In the genomic region with DNA sequence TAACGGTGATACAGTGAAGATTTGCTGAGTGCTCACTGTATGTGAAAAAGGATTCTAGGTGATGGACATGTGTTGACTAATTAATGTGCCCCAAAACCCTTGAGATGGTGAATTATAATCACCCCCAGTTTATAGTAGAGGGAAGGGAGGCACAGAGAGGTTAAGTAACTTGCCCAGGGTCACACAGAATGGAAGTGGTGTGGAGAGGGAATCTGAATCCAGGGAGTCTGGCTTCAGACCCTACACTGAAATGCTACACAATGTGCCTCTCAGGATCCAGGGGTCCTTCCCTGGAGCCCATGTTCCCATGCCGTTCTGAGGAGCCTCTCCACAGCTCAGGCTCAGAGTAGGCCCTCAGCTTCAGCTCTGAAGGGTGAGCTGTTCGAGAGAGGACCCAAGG, we compare ENCODE assay signal across 19 cellular contexts. TPM values are rescaled to one million over a fixed set of nuclear protein-coding genes. Genes with fewer than 3 reads are reported as not detected.
DNase-seq lines count a peak whose midpoint lies in the region; ATAC-seq, FAIRE-seq and TF ChIP-seq lines count a peak whose summit lies in the region.
"Had no signal": no experiment of that assay in that cellular context is flagged by ENCODE, and none has a peak within 500 bp of the region (broad histone marks: within the 10 kb centered on the region; RNA-seq: fewer than 3 reads in every experiment).

No MANE protein-coding gene starts in this region.

- H3K9me2 ChIP-seq in Karpas-422 (replicated peaks; ENCODE audit: insufficient read depth, low read length): no peaks in the 10 kb centered on the region

- H3K79me1 ChIP-seq in H1 (ENCODE audit: low read depth, low read length): no peaks in the 10 kb centered on the region

- TF ChIP-seq RAD21 in H1 (IDR thresholded peaks at IDR 0.05 in 1 of 2, conservative IDR thresholded peaks at IDR 0.05 in 1 of 2; ENCODE audit: low read depth in 2 of 2, low read length in 2 of 2): no peak

- H3K23me2 ChIP-seq in H1 (ENCODE audit: low read depth, low read length): no peaks in the 10 kb centered on the region

- no peak for DNase-seq in activated T-cell treated with anti-CD3 and anti-CD28 coated beads, Interleukin-2, amount 50 U/mL, for 24 hours
- no peak for DNase-seq in activated T-cell treated with anti-CD3 and anti-CD28 coated beads, Interleukin-2, amount 50 U/mL, for 48 hours
- DNase-seq in Karpas-422 (peak; percentile 27), H1 (ENCODE audit: low read depth in 1 of 2, low spot score in 2 of 2) (no peak), SW 1271 (lab: John Stamatoyannopoulos, UW) (no peak)
- DNase-seq: Calu3; CD8-positive, alpha-beta T cell; DMS79 treated with DMSO at 0.1 percent for 48 hours; GF-D8; IMR-90; Kasumi-1; KBM-7 had no signal

- no peak overlapping the region for H3K9ac ChIP-seq in Karpas-422 (ENCODE audit: low read length)
- no peak overlapping the region for H3K9ac ChIP-seq in H1 (replicated peaks in 1 of 4; ENCODE audit: extremely low read depth in 1 of 4, low read depth in 3 of 4, low read length in 3 of 4)

- H3K4me3 ChIP-seq in Karpas-422 (ENCODE audit: low read length) (no peak overlapping the region), H1 (ENCODE audit: extremely low read depth in 1 of 4, insufficient read depth in 2 of 4, low read depth in 3 of 4, low read length in 4 of 4) (no peak overlapping the region)
- H3K4me3 ChIP-seq: BLaER1 treated with 17β-estradiol and CSF1 and Interleukin-3, amounts not matched to agents 10 nM and 100 nM had no signal

- 80% methylated on average over 3 of the region's 3 CpGs; no CpG with 5 or more reads in 1 of the 2 experiments for WGBS in H1 (ENCODE audit: extremely low coverage in 1 of 2, insufficient coverage in 1 of 2, insufficient read length in 1 of 2, insufficient replicate concordance in 2 of 2, low coverage in 1 of 2, low lambda C conversion rate in 2 of 2, missing lambda C conversion rate in 1 of 2), 2 experiments

- no peak overlapping the region for H2BK5ac ChIP-seq in H1 (ENCODE audit: low read depth, low read length)

- H3K14ac ChIP-seq in H1 (ENCODE audit: insufficient read length): no peak overlapping the region

- no peaks in the 10 kb centered on the region for H3K27me3 ChIP-seq in Karpas-422 (ENCODE audit: low read length)
- no peaks in the 10 kb centered on the region; a peak in 1 of 7 replicates for H3K27me3 ChIP-seq in H1 (replicated peaks in 1 of 4; ENCODE audit: control insufficient read depth in 3 of 4, extremely low read depth in 1 of 4, insufficient read depth in 3 of 4, low read length in 3 of 4)

- H3K36me3 Mint-ChIP-seq in activated T-cell treated with anti-CD3 and anti-CD28 coated beads, Interleukin-2, amount 50 U/mL, for 24 hours (ENCODE audit: low read depth): peaks cover 75% of the 10 kb centered on the region

- no peaks in the 10 kb centered on the region for H3K9me3 ChIP-seq in Karpas-422 (ENCODE audit: low read length)
- H3K9me3 ChIP-seq in H1 (ENCODE audit: insufficient read depth in 2 of 2, low read depth in 1 of 2, low read length in 1 of 2): no peaks in the 10 kb centered on the region
- H3K9me3 ChIP-seq: BLaER1 treated with 17β-estradiol and CSF1 and Interleukin-3, amounts not matched to agents 10 nM and 100 nM had no signal

- ATAC-seq in GM19455 (IDR thresholded peaks at IDR 0.05; ENCODE audit: unreplicated experiment): no peak
- no peak for ATAC-seq in HG02852 (IDR thresholded peaks at IDR 0.05; ENCODE audit: unreplicated experiment)
- ATAC-seq: CD8-positive, alpha-beta T cell had no signal

- no peak overlapping the region for H2BK120ac ChIP-seq in H1 (replicated peaks; ENCODE audit: low read depth, low read length)

- H3K36me3 ChIP-seq in Karpas-422 (ENCODE audit: insufficient read depth, low read length): no peaks in the 10 kb centered on the region
- no peaks in the 10 kb centered on the region for H3K36me3 ChIP-seq in H1 (ENCODE audit: control insufficient read depth in 2 of 4, insufficient read depth in 4 of 4, low read length in 3 of 4)

- no peak overlapping the region for H4K5ac ChIP-seq in H1 (ENCODE audit: insufficient read length, low read depth, low read length)

- TF ChIP-seq EP300 in H1 (IDR thresholded peaks at IDR 0.05; ENCODE audit: borderline replicate concordance in 1 of 2, low read depth in 2 of 2, low read length in 2 of 2): no peak

- H3K4me2 ChIP-seq in Karpas-422 (ENCODE audit: low read depth, low read length, poor library complexity, severe bottlenecking) (no peak overlapping the region), H1 (ENCODE audit: insufficient read depth in 1 of 2, low read depth in 2 of 2, low read length in 2 of 2) (no peak overlapping the region)
- H3K4me2 ChIP-seq: BLaER1 treated with 17β-estradiol and CSF1 and Interleukin-3, amounts not matched to agents 10 nM and 100 nM had no signal

- no peak overlapping the region for H4K91ac ChIP-seq in H1 (replicated peaks; ENCODE audit: insufficient read length, low read length)

- H3K4me1 Mint-ChIP-seq in activated T-cell treated with anti-CD3 and anti-CD28 coated beads, Interleukin-2, amount 50 U/mL, for 24 hours (ENCODE audit: low read depth): peaks cover 9% of the 10 kb centered on the region

- no peaks in the 10 kb centered on the region for H3K9me3 Mint-ChIP-seq in activated T-cell treated with anti-CD3 and anti-CD28 coated beads, Interleukin-2, amount 50 U/mL, for 24 hours
- H3K9me3 Mint-ChIP-seq: CD8-positive, alpha-beta T cell had no signal

- no peaks in the 10 kb centered on the region for H3K27me3 Mint-ChIP-seq in activated T-cell treated with anti-CD3 and anti-CD28 coated beads, Interleukin-2, amount 50 U/mL, for 24 hours

- no peaks in the 10 kb centered on the region for H4K20me1 ChIP-seq in Karpas-422 (ENCODE audit: insufficient read depth, low read depth, low read length)
- H4K20me1 ChIP-seq in H1 (replicated peaks in 1 of 2; ENCODE audit: control insufficient read depth in 1 of 2, insufficient read depth in 2 of 2, low read length in 2 of 2): no peaks in the 10 kb centered on the region

- H3K4me1 ChIP-seq in Karpas-422 (ENCODE audit: low read length): peaks cover 7% of the 10 kb centered on the region
- H3K4me1 ChIP-seq in H1 (replicated peaks in 1 of 4; ENCODE audit: control insufficient read depth in 3 of 4, insufficient read depth in 4 of 4, low read length in 3 of 4): no peaks in the 10 kb centered on the region

- H3K18ac ChIP-seq in H1 (ENCODE audit: extremely low read depth, low read length): no peak overlapping the region

- H2AFZ ChIP-seq in Karpas-422 (ENCODE audit: low read length) (no peak overlapping the region), H1 (ENCODE audit: low read length) (no peak overlapping the region)

- POLR2A ChIA-PET in H1 (lab: Charles Lee; ENCODE audit: partially characterized antibody): interaction anchor here (0.6 to 6.0 kb wide), 6 partner anchors 8 to 46 kb away, joined by 3 to 75 read pairs (median 5); a partner anchor contains a TSS

- H4K8ac ChIP-seq in H1 (ENCODE audit: extremely low read depth, insufficient read depth, low read length): no peak overlapping the region

- H3K56ac ChIP-seq in H1 (replicated peaks; ENCODE audit: insufficient read length, low read depth, low read length): no peak overlapping the region

- no peak overlapping the region for H3K23ac ChIP-seq in H1 (ENCODE audit: insufficient read length)

- no peaks in the 10 kb centered on the region for H3K79me2 ChIP-seq in Karpas-422 (ENCODE audit: low read length)
- H3K79me2 ChIP-seq in H1 (ENCODE audit: control insufficient read depth in 1 of 2, insufficient read depth in 2 of 2, low read length in 2 of 2): no peaks in the 10 kb centered on the region

- H2BK12ac ChIP-seq in H1 (ENCODE audit: low read depth, low read length): no peak overlapping the region

- CTCF ChIA-PET in H1 (lab: Charles Lee; ENCODE audit: partially characterized antibody): interaction anchor here (1.0 to 4.6 kb wide), 9 partner anchors 10 to 94 kb away, joined by 3 to 53 read pairs (median 7); a partner anchor contains a TSS

- no peak overlapping the region for H3K27ac ChIP-seq in Karpas-422 (ENCODE audit: low read length)
- no peak overlapping the region for H3K27ac ChIP-seq in H1 (ENCODE audit: low read depth, low read length)
- H3K27ac ChIP-seq: 22Rv1; BLaER1 treated with 17β-estradiol and CSF1 and Interleukin-3, amounts not matched to agents 10 nM and 100 nM had no signal

- no peak for TF ChIP-seq POLR2A in H1 (IDR thresholded peaks at IDR 0.05; ENCODE audit: control extremely low read depth in 1 of 2, low read depth in 2 of 2, low read length in 2 of 2)

- H3K27ac Mint-ChIP-seq in activated T-cell treated with anti-CD3 and anti-CD28 coated beads, Interleukin-2, amount 50 U/mL, for 24 hours: peak overlapping the region; percentile 72
- H3K27ac Mint-ChIP-seq: CD8-positive, alpha-beta T cell had no signal

- H3K4me3 Mint-ChIP-seq in activated T-cell treated with anti-CD3 and anti-CD28 coated beads, Interleukin-2, amount 50 U/mL, for 24 hours: no peak overlapping the region
- H3K4me3 Mint-ChIP-seq: CD8-positive, alpha-beta T cell had no signal

- FAIRE-seq in H1 (lab: Jason Lieb, UNC): no peak
- FAIRE-seq: H54 had no signal

- no peak overlapping the region for H2BK20ac ChIP-seq in H1 (ENCODE audit: low read length)

- TF ChIP-seq CTCF in H1 (IDR thresholded peaks at IDR 0.05; ENCODE audit: control extremely low read depth in 1 of 3, insufficient read depth in 1 of 3, low read depth in 1 of 3, low read length in 3 of 3): no peak

- no peak overlapping the region for H2AK5ac ChIP-seq in H1 (ENCODE audit: low read depth, low read length)

- H2BK15ac ChIP-seq in H1 (ENCODE audit: low read length): no peak overlapping the region

- H3K4ac ChIP-seq in H1 (replicated peaks; ENCODE audit: insufficient read length, low read depth, low read length): no peak overlapping the region

RNA-seq across cellular contexts. Expression of a gene that starts 11.6 kb away (rescaled TPM):
- total RNA-seq in Karpas-422 (2014; rRNA removed; shearing (Covaris generic); ENCODE audit: low replicate concordance): 14.2 and 30.1 TPM in 2 replicates
- total RNA-seq in H1 (2021; fragmentation: NEBNext Ultra II Directional; extraction: Animal tissue kit (Norgen Biotek cat#: 25700)): 1.6 and 2.1 TPM in 2 replicates
- polyA plus RNA-seq in H1 (2011; rRNA removed): 1.7 and 1.8 TPM in 2 replicates
- 2.5 TPM for polyA plus RNA-seq in H1 (2011; cell fraction: cytosol; rRNA removed)
- 4.0 TPM for polyA plus RNA-seq in H1 (2011; cell fraction: nucleus; rRNA removed)
- polyA plus RNA-seq in H1 (2012, experiment 1 of 2): 0.87 to 3.4 TPM (median 2.7 TPM) in 4 replicates
- polyA plus RNA-seq in H1 (2012, experiment 2 of 2): 1.2 TPM
- polyA plus RNA-seq in H1 (2013, experiment 1 of 2): 3.7 TPM
- polyA plus RNA-seq in H1 (2013, experiment 2 of 2): 3.3 TPM
- polyA minus RNA-seq in H1 (2011; rRNA and poly(A)+ RNA removed): 2.0 and 2.6 TPM in 2 replicates
- 2.1 TPM for polyA minus RNA-seq in H1 (2011; cell fraction: cytosol; rRNA and poly(A)+ RNA removed)
- 1.1 TPM for polyA minus RNA-seq in H1 (2011; cell fraction: nucleus; rRNA and poly(A)+ RNA removed)
- total RNA-seq: A673, HT-29 had no signal

RNA-seq across cellular contexts. Expression of a gene that starts 46.1 kb away (rescaled TPM):
- total RNA-seq in Karpas-422 (2014; rRNA removed; shearing (Covaris generic); ENCODE audit: low replicate concordance): 1,060 and 1,155 TPM in 2 replicates
- total RNA-seq in H1 (2021; fragmentation: NEBNext Ultra II Directional; extraction: Animal tissue kit (Norgen Biotek cat#: 25700)): 1,585 and 1,597 TPM in 2 replicates
- polyA plus RNA-seq in H1 (2011; rRNA removed): 1,439 and 1,605 TPM in 2 replicates
- 2,021 TPM for polyA plus RNA-seq in H1 (2011; cell fraction: cytosol; rRNA removed)
- polyA plus RNA-seq in H1 (2011; cell fraction: nucleus; rRNA removed): 1,851 TPM
- polyA plus RNA-seq in H1 (2012, experiment 1 of 2): 2,168 to 2,404 TPM (median 2,303 TPM) in 4 replicates
- 694 TPM for polyA plus RNA-seq in H1 (2012, experiment 2 of 2)
- 1,954 TPM for polyA plus RNA-seq in H1 (2013, experiment 1 of 2)
- polyA plus RNA-seq in H1 (2013, experiment 2 of 2): 1,995 TPM
- 1,078 and 1,386 TPM in 2 replicates for polyA minus RNA-seq in H1 (2011; rRNA and poly(A)+ RNA removed)
- polyA minus RNA-seq in H1 (2011; cell fraction: cytosol; rRNA and poly(A)+ RNA removed): 722 TPM
- polyA minus RNA-seq in H1 (2011; cell fraction: nucleus; rRNA and poly(A)+ RNA removed): 522 TPM
